16 cellular contexts compared by ENCODE assay signal in genomic region chr20:52033313-52033712, GRCh38.
DNase-seq lines count a peak whose midpoint lies in the region; ATAC-seq and TF ChIP-seq lines count a peak whose summit lies in the region.
"Had no signal": no experiment of that assay in that cellular context is flagged by ENCODE, and none has a peak within 500 bp of the region (broad histone marks: within the 10 kb centered on the region; RNA-seq: fewer than 3 reads in every experiment).

No MANE protein-coding gene starts in this region.

- no peak overlapping the region for H3K4me3 Mint-ChIP-seq in nephron
- no peak overlapping the region for H3K4me3 Mint-ChIP-seq in activated T-helper 17 cell treated with anti-CD3 and anti-CD28 coated beads, Interleukin-2, amount 50 U/mL, for 72 hours
- H3K4me3 Mint-ChIP-seq: activated CD4-positive, alpha-beta T cell treated with anti-CD3 and anti-CD28 coated beads for 36 hours; activated CD8-positive, alpha-beta memory T cell treated with anti-CD3 and anti-CD28 coated beads, Interleukin-2, amount 10 ng/mL, durations not matched to agents 7 days and 5 days; B cell; endodermal cell had no signal

- H3K27ac ChIP-seq in HEK293 (ENCODE audit: extremely low read depth, low read depth, low read length) (no peak overlapping the region), right cardiac atrium (ENCODE audit: low read length) (no peak overlapping the region)
- H3K27ac ChIP-seq: body of pancreas had no signal

- H3K27ac Mint-ChIP-seq in nephron: peak overlapping the region; percentile 7 to 79 (median 20)
- no peak overlapping the region for H3K27ac Mint-ChIP-seq in activated T-helper 17 cell treated with anti-CD3 and anti-CD28 coated beads, Interleukin-2, amount 50 U/mL, for 72 hours
- H3K27ac Mint-ChIP-seq: activated CD4-positive, alpha-beta T cell treated with anti-CD3 and anti-CD28 coated beads for 36 hours; activated CD8-positive, alpha-beta memory T cell treated with anti-CD3 and anti-CD28 coated beads, Interleukin-2, amount 10 ng/mL, durations not matched to agents 7 days and 5 days; B cell; endodermal cell had no signal

- no peaks in the 10 kb centered on the region for H3K27me3 ChIP-seq in right cardiac atrium (ENCODE audit: control insufficient read depth, insufficient read depth)
- H3K27me3 ChIP-seq: body of pancreas had no signal

- no peak for ATAC-seq in activated T-helper 17 cell treated with anti-CD3 and anti-CD28 coated beads, Interleukin-2, amount 50 U/mL, for 72 hours (replicated peaks)
- ATAC-seq in GM18520 (IDR thresholded peaks at IDR 0.05; ENCODE audit: unreplicated experiment) (no peak), right cardiac atrium (no peak), GM18867 (IDR thresholded peaks at IDR 0.05; ENCODE audit: unreplicated experiment) (no peak)
- ATAC-seq: activated CD4-positive, alpha-beta T cell treated with anti-CD3 and anti-CD28 coated beads for 36 hours; activated CD8-positive, alpha-beta memory T cell treated with anti-CD3 and anti-CD28 coated beads, Interleukin-2, amount 10 ng/mL, durations not matched to agents 7 days and 5 days; body of pancreas had no signal

- no peaks in the 10 kb centered on the region for H3K9me3 Mint-ChIP-seq in nephron
- no peaks in the 10 kb centered on the region for H3K9me3 Mint-ChIP-seq in activated T-helper 17 cell treated with anti-CD3 and anti-CD28 coated beads, Interleukin-2, amount 50 U/mL, for 72 hours

- POLR2A ChIA-PET in HEK293 (lab: Yijun Ruan, JAX): interaction anchor here (0.5 kb wide), 1 partner anchor 43 kb away, joined by 4 read pairs; no protein-coding TSS in a partner anchor

- peaks cover 16% of the 10 kb centered on the region for H3K4me1 Mint-ChIP-seq in nephron
- H3K4me1 Mint-ChIP-seq in activated T-helper 17 cell treated with anti-CD3 and anti-CD28 coated beads, Interleukin-2, amount 50 U/mL, for 72 hours: peaks cover 9% of the 10 kb centered on the region
- H3K4me1 Mint-ChIP-seq: B cell had no signal

- H3K4me3 ChIP-seq in HEK293 (ENCODE audit: low read depth, low read length) (no peak overlapping the region), right cardiac atrium (ENCODE audit: low read length) (no peak overlapping the region)
- H3K4me3 ChIP-seq: body of pancreas had no signal

- peaks cover 15% of the 10 kb centered on the region for H3K4me1 ChIP-seq in HEK293 (ENCODE audit: control insufficient read depth, insufficient read depth, low read length)
- no peaks in the 10 kb centered on the region for H3K4me1 ChIP-seq in right cardiac atrium (ENCODE audit: control insufficient read depth, insufficient read depth, low read length)

- no peaks in the 10 kb centered on the region for H3K27me3 Mint-ChIP-seq in nephron (ENCODE audit: low read depth)
- no peaks in the 10 kb centered on the region for H3K27me3 Mint-ChIP-seq in activated T-helper 17 cell treated with anti-CD3 and anti-CD28 coated beads, Interleukin-2, amount 50 U/mL, for 72 hours
- H3K27me3 Mint-ChIP-seq: activated CD4-positive, alpha-beta T cell treated with anti-CD3 and anti-CD28 coated beads for 36 hours; activated CD8-positive, alpha-beta memory T cell treated with anti-CD3 and anti-CD28 coated beads, Interleukin-2, amount 10 ng/mL, durations not matched to agents 7 days and 5 days had no signal

- H3K36me3 ChIP-seq in HEK293 (ENCODE audit: control insufficient read depth in 2 of 2, insufficient read depth in 1 of 2, low read length in 2 of 2): no peaks in the 10 kb centered on the region

- intact Hi-C loops in right cardiac atrium (cut with DNase I): no loop called here

- H3K36me3 Mint-ChIP-seq in nephron (ENCODE audit: low read depth): no peaks in the 10 kb centered on the region
- H3K36me3 Mint-ChIP-seq in activated T-helper 17 cell treated with anti-CD3 and anti-CD28 coated beads, Interleukin-2, amount 50 U/mL, for 72 hours (ENCODE audit: low read depth): no peaks in the 10 kb centered on the region
- H3K36me3 Mint-ChIP-seq: activated CD8-positive, alpha-beta memory T cell treated with anti-CD3 and anti-CD28 coated beads, Interleukin-2, amount 10 ng/mL, durations not matched to agents 7 days and 5 days had no signal

- H3K9me3 ChIP-seq in HEK293 (ENCODE audit: control insufficient read depth, insufficient read depth, low read depth, low read length) (no peaks in the 10 kb centered on the region), right cardiac atrium (ENCODE audit: control insufficient read depth, low read length) (no peaks in the 10 kb centered on the region)
- H3K9me3 ChIP-seq: body of pancreas had no signal

- TF ChIP-seq CTCF in HEK293 (tag by site-specific recombination; IDR thresholded peaks at IDR 0.05): no peak
- TF ChIP-seq CTCF in nephron (IDR thresholded peaks at IDR 0.05; ENCODE audit: unreplicated experiment in 3 of 3): no peak

- DNase-seq in NCI-H526 treated with DMSO at 0.1 percent for 48 hours (lab: John Stamatoyannopoulos, UW) (peak; percentile 16), dermis blood vessel endothelial cell (peak; percentile 17), right cardiac atrium (no peak)
- DNase-seq: activated CD4-positive, alpha-beta T cell treated with anti-CD3 and anti-CD28 coated beads for 36 hours; activated CD8-positive, alpha-beta memory T cell treated with anti-CD3 and anti-CD28 coated beads, Interleukin-2, amount 10 ng/mL, durations not matched to agents 7 days and 5 days; body of pancreas; endodermal cell; NCI-H524 treated with DMSO at 0.1 percent for 48 hours; occipital lobe; stimulated activated CD8-positive, alpha-beta memory T cell treated with anti-CD3 and anti-CD28 coated beads, Interleukin-4, amount 100 ng/mL, for 48 hours had no signal

- CTCF ChIA-PET in HEK293 (lab: Yijun Ruan, JAX): interaction anchor here (1.5 kb wide), 1 partner anchor 18 kb away, joined by 3 read pairs; no protein-coding TSS in a partner anchor

- WGBS in right cardiac atrium: 90% methylated on average over 5 of the region's 5 CpGs

TF ChIP-seq in HEK293, 187 proteins besides CTCF, POLR2A, EP300 and RAD21:
- no peak for TF ChIP-seq ZNF10 (tag by site-specific recombination; IDR thresholded peaks at IDR 0.05)
- 0 out of 2 replicates have a peak, but pooled peaks have one; percentile 16 for TF ChIP-seq SP3 (tag by site-specific recombination; IDR thresholded peaks at IDR 0.05)
- 0 out of 2 replicates have a peak, but pooled peaks have one; percentile 16 for TF ChIP-seq ZNF664 (tag by site-specific recombination; IDR thresholded peaks at IDR 0.05)

Comparison
In these comparisons a context has a peak if more than half of its experiments do, and no peak if none do; other contexts are left out.
1. DNase-seq: peak in NCI-H526 treated with DMSO at 0.1 percent for 48 hours (single experiment) and dermis blood vessel endothelial cell (single experiment); none in right cardiac atrium (0 of 3).